In the genomic region with DNA sequence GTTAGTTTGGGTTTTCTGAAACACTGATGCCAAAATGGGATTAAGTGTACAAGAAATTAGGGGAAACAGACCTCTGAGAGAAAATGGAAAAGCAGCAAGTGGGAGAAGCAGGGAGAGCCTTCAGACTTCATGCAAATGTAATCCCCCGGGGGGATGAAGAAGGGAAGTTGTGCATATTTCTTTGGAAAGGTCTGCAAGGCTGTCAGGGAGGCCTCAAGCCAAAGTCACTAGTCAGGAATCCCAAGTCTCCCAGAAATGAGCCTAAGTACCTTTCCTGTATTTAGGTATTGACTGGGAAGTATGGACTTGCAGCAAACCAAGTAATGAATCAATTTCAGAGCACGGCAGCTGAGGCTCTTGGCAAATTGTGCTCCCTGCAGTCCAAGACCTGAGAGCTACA, we compare ENCODE assay signal across 19 cellular contexts. TPM values are rescaled to one million over a fixed set of nuclear protein-coding genes. Genes with fewer than 3 reads are reported as not detected.
A peak's percentile ranks its signal among the peaks of the same experiment; 100 is the strongest.
DNase-seq lines count a peak whose midpoint lies in the region; ATAC-seq, FAIRE-seq and TF ChIP-seq lines count a peak whose summit lies in the region.
"Had no signal": no experiment of that assay in that cellular context is flagged by ENCODE, and none has a peak within 500 bp of the region (broad histone marks: within the 10 kb centered on the region; RNA-seq: fewer than 3 reads in every experiment).

No MANE protein-coding gene starts in this region.

- H3K9me3 Mint-ChIP-seq in neural progenitor cell = peaks cover 5% of the 10 kb centered on the region
- H3K9me3 Mint-ChIP-seq: HFFc6 had no signal

- no peak overlapping the region for H3K18ac ChIP-seq in IMR-90 (ENCODE audit: low read depth, low read length)

- H3K36me3 ChIP-seq in IMR-90 (ENCODE audit: control insufficient read depth, insufficient read depth, low read length) = no peaks in the 10 kb centered on the region
- H3K36me3 ChIP-seq in bronchial epithelial cell (ENCODE audit: control insufficient read depth, insufficient read depth, low read length) = no peaks in the 10 kb centered on the region
- no peaks in the 10 kb centered on the region for H3K36me3 ChIP-seq in neural progenitor cell

- H3K4me2 ChIP-seq in IMR-90 (ENCODE audit: low read depth, low read length) (no peak overlapping the region), neural progenitor cell (no peak overlapping the region)

- dilution Hi-C loops in IMR-90 (cut with HindIII; ENCODE audit: low sequenced_read_pairs, unreplicated experiment) = no loop called here

- DNase-seq in COR-L47 (lab: John Stamatoyannopoulos, UW) = peak; percentile 2
- no peak for DNase-seq in IMR-90
- DNase-seq in bronchial epithelial cell (ENCODE audit: low read depth) = no peak
- DNase-seq in neural progenitor cell (ENCODE audit: low spot score) = no peak
- DNase-seq in KG1 (lab: John Stamatoyannopoulos, UW) = no peak
- DNase-seq in stimulated activated CD4-positive, alpha-beta T cell treated with anti-CD3 and anti-CD28 coated beads, Interleukin-4, amount 100 ng/mL, for 24 hours = no peak
- DNase-seq: Caco-2; CD8-positive, alpha-beta T cell; HCEC 1CT; HFFc6 had no signal

- WGBS in IMR-90 (ENCODE audit: extremely low coverage in 2 of 2, insufficient read length in 1 of 2), 2 experiments = no CpG with 5 or more reads among the region's 2 CpGs

- H3K79me1 ChIP-seq in IMR-90 (ENCODE audit: low read depth in 1 of 2, low read length in 2 of 2) = no peaks in the 10 kb centered on the region

- TF ChIP-seq RAD21 in IMR-90 (IDR thresholded peaks at IDR 0.05; ENCODE audit: low read length) = no peak

- TF ChIP-seq POLR2A in IMR-90 (IDR thresholded peaks at IDR 0.05; ENCODE audit: low read depth, low read length) = no peak

- H3K4me3 Mint-ChIP-seq in neural progenitor cell = no peak overlapping the region
- H3K4me3 Mint-ChIP-seq: CD14-positive monocyte; CD8-positive, alpha-beta T cell; HFFc6 had no signal

- no peak overlapping the region for H2BK5ac ChIP-seq in IMR-90 (ENCODE audit: low read depth, low read length, poor library complexity, severe bottlenecking)

- H3K4me1 ChIP-seq in IMR-90 (ENCODE audit: control insufficient read depth, insufficient read depth, low read length) (no peaks in the 10 kb centered on the region), neural progenitor cell (no peaks in the 10 kb centered on the region)
- H3K4me1 ChIP-seq: Caco-2 had no signal

- no peaks in the 10 kb centered on the region for H3K79me2 ChIP-seq in neural progenitor cell (ENCODE audit: low read depth)

- no peak overlapping the region for H2BK15ac ChIP-seq in IMR-90 (ENCODE audit: low read depth, low read length)

- in situ Hi-C loops in IMR-90 (cut with MboI; ENCODE audit: low sequenced_read_pairs) = no loop called here

- POLR2A ChIA-PET in IMR-90 (lab: Charles Lee; ENCODE audit: unreplicated experiment) = no interaction called here

- H4K20me1 ChIP-seq in IMR-90 (ENCODE audit: insufficient read depth, low read length) (no peaks in the 10 kb centered on the region), neural progenitor cell (ENCODE audit: low read depth) (no peaks in the 10 kb centered on the region)

- H3K4me1 Mint-ChIP-seq in neural progenitor cell = no peaks in the 10 kb centered on the region
- H3K4me1 Mint-ChIP-seq: CD14-positive monocyte had no signal

- no peak overlapping the region for H2BK120ac ChIP-seq in IMR-90 (ENCODE audit: low read depth, low read length)

- no peak overlapping the region for H2AFZ ChIP-seq in IMR-90 (replicated peaks; ENCODE audit: low read length, poor library complexity)
- peak overlapping the region; percentile 57 for H2AFZ ChIP-seq in neural progenitor cell (replicated peaks)

- H3K27ac ChIP-seq in IMR-90 (ENCODE audit: insufficient read depth, low read length) = no peak overlapping the region
- no peak overlapping the region for H3K27ac ChIP-seq in neural progenitor cell
- H3K27ac ChIP-seq: 22Rv1 had no signal

- no peaks in the 10 kb centered on the region for H3K36me3 Mint-ChIP-seq in neural progenitor cell
- H3K36me3 Mint-ChIP-seq: CD14-positive monocyte; CD8-positive, alpha-beta T cell had no signal

- no peaks in the 10 kb centered on the region for H3F3A ChIP-seq in neural progenitor cell (ENCODE audit: low read depth)

- peak; percentile 72 for FAIRE-seq in bronchial epithelial cell (lab: Jason Lieb, UNC)
- FAIRE-seq: GM18507, H1, HepG2, HTR-8/SVneo had no signal

- CTCF ChIA-PET in IMR-90 (lab: Yijun Ruan, JAX) = interaction anchor here (1.4 kb wide), 1 partner anchor 14 kb away, joined by 3 read pairs; no protein-coding TSS in a partner anchor

- no peaks in the 10 kb centered on the region for H3K27me3 Mint-ChIP-seq in neural progenitor cell (ENCODE audit: insufficient read depth, low read depth)

- no peak overlapping the region for H3K9ac ChIP-seq in IMR-90 (ENCODE audit: low read depth, low read length)
- H3K9ac ChIP-seq in neural progenitor cell = no peak overlapping the region

- intact Hi-C loops in IMR-90 (cut with micrococcal nuclease) = no loop called here

- H2BK20ac ChIP-seq in IMR-90 (ENCODE audit: low read depth, low read length) = no peak overlapping the region

- no peak overlapping the region for H4K5ac ChIP-seq in IMR-90 (ENCODE audit: low read depth, low read length)

- H2AK9ac ChIP-seq in IMR-90 (replicated peaks; ENCODE audit: low read depth, low read length, poor library complexity) = peak overlapping the region; percentile 28

- H3K4me3 ChIP-seq in IMR-90 (ENCODE audit: insufficient read depth, low read depth, low read length) (no peak overlapping the region), bronchial epithelial cell (ENCODE audit: low read depth, low read length) (no peak overlapping the region), neural progenitor cell (no peak overlapping the region)

- no peak for TF ChIP-seq CTCF in IMR-90 (conservative IDR thresholded peaks at IDR 0.05; ENCODE audit: low read depth, low read length)
- TF ChIP-seq CTCF in bronchial epithelial cell (IDR thresholded peaks at IDR 0.05; ENCODE audit: insufficient read depth, low read length, severe bottlenecking) = no peak
- no peak for TF ChIP-seq CTCF in neural progenitor cell (IDR thresholded peaks at IDR 0.05)

- H2AK5ac ChIP-seq in IMR-90 (ENCODE audit: low read depth, low read length) = no peak overlapping the region

- H3K9me3 ChIP-seq in IMR-90 (ENCODE audit: control insufficient read depth, insufficient read depth, low read length) (no peaks in the 10 kb centered on the region), neural progenitor cell (ENCODE audit: low read depth) (peaks cover 5% of the 10 kb centered on the region)
- H3K9me3 ChIP-seq: Caco-2 had no signal

- H3K9me1 ChIP-seq in IMR-90 (ENCODE audit: insufficient read depth, low read length) = no peaks in the 10 kb centered on the region

- H4K8ac ChIP-seq in IMR-90 (ENCODE audit: low read depth in 2 of 2, low read length in 2 of 2) = no peak overlapping the region

- no peak overlapping the region for H3K23ac ChIP-seq in IMR-90 (ENCODE audit: low read depth, low read length)

- H4K91ac ChIP-seq in IMR-90 (ENCODE audit: insufficient read depth, low read depth, low read length) = no peak overlapping the region

- BruUV-seq in IMR-90 (replicated peaks; lab: Mats Ljungman, UMichigan) = no TSS peak

- H3K56ac ChIP-seq in IMR-90 (ENCODE audit: extremely low read depth, insufficient read depth, low read length) = no peak overlapping the region

- no peak for ATAC-seq in IMR-90 (ENCODE audit: low read depth)
- ATAC-seq in GM18517 (IDR thresholded peaks at IDR 0.05; ENCODE audit: unreplicated experiment) = no peak
- ATAC-seq: CD8-positive, alpha-beta T cell; HepG2 had no signal

- H3K27me3 ChIP-seq in IMR-90 (ENCODE audit: control insufficient read depth, insufficient read depth, low read length) = no peaks in the 10 kb centered on the region
- no peaks in the 10 kb centered on the region for H3K27me3 ChIP-seq in bronchial epithelial cell (ENCODE audit: control insufficient read depth, insufficient read depth, low read length)
- no peaks in the 10 kb centered on the region for H3K27me3 ChIP-seq in neural progenitor cell

- no peak overlapping the region for H3K4ac ChIP-seq in IMR-90 (ENCODE audit: low read depth, low read length)

- no peak overlapping the region for H3K27ac Mint-ChIP-seq in neural progenitor cell
- H3K27ac Mint-ChIP-seq: CD14-positive monocyte; CD8-positive, alpha-beta T cell; HFFc6 had no signal

- H3K14ac ChIP-seq in IMR-90 (replicated peaks; ENCODE audit: low read depth, low read length) = no peak overlapping the region

TF ChIP-seq in IMR-90, 13 proteins besides CTCF, POLR2A, EP300 and RAD21 (continues in another document):
- TF ChIP-seq FOS (IDR thresholded peaks at IDR 0.05; ENCODE audit: low read depth, low read length) (no peak), CEBPB (IDR thresholded peaks at IDR 0.05; ENCODE audit: low read depth, low read length) (no peak), RCOR1 (IDR thresholded peaks at IDR 0.05; ENCODE audit: insufficient replicate concordance, low read length) (no peak), SMC3 (IDR thresholded peaks at IDR 0.05; ENCODE audit: low read depth, low read length) (no peak), MXI1 (IDR thresholded peaks at IDR 0.05; ENCODE audit: borderline replicate concordance, low read depth, low read length) (no peak), CHD1 (IDR thresholded peaks at IDR 0.05; ENCODE audit: low read depth, low read length) (no peak)
- TF ChIP-seq, protein P1, sequence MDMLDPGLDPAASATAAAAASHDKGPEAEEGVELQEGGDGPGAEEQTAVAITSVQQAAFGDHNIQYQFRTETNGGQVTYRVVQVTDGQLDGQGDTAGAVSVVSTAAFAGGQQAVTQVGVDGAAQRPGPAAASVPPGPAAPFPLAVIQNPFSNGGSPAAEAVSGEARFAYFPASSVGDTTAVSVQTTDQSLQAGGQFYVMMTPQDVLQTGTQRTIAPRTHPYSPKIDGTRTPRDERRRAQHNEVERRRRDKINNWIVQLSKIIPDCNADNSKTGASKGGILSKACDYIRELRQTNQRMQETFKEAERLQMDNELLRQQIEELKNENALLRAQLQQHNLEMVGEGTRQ (IDR thresholded peaks at IDR 0.05; ENCODE audit: low read depth, low read length) = no peak
- TF ChIP-seq, protein P2, sequence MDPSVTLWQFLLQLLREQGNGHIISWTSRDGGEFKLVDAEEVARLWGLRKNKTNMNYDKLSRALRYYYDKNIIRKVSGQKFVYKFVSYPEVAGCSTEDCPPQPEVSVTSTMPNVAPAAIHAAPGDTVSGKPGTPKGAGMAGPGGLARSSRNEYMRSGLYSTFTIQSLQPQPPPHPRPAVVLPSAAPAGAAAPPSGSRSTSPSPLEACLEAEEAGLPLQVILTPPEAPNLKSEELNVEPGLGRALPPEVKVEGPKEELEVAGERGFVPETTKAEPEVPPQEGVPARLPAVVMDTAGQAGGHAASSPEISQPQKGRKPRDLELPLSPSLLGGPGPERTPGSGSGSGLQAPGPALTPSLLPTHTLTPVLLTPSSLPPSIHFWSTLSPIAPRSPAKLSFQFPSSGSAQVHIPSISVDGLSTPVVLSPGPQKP (IDR thresholded peaks at IDR 0.05; ENCODE audit: borderline replicate concordance, low read depth, low read length) = no peak

RNA-seq across cellular contexts. Expression of a gene that starts 2.2 kb away (rescaled TPM):
- total RNA-seq in IMR-90 (2012; rRNA removed) (not detected in 2 replicates), bronchial epithelial cell (not detected in 2 replicates), neural progenitor cell (ENCODE audit: low replicate concordance) (not detected in 2 replicates)
- not detected in 2 replicates for polyA plus RNA-seq in IMR-90 (2012; rRNA removed)
- not detected in 2 replicates for polyA plus RNA-seq in IMR-90 (2012; cell fraction: cytosol; rRNA removed)
- polyA plus RNA-seq in IMR-90 (2012; cell fraction: nucleus; rRNA removed; ENCODE audit: low replicate concordance) = not detected in 2 replicates
- total RNA-seq: A673; Caco-2; CD8-positive, alpha-beta T cell; H1; HepG2; HFFc6 had no signal
- polyA plus RNA-seq: BJ, CD14-positive monocyte, H1, HepG2 had no signal
